Comparison of ENCODE assay signal across 1 cellular context in the genomic region with DNA sequence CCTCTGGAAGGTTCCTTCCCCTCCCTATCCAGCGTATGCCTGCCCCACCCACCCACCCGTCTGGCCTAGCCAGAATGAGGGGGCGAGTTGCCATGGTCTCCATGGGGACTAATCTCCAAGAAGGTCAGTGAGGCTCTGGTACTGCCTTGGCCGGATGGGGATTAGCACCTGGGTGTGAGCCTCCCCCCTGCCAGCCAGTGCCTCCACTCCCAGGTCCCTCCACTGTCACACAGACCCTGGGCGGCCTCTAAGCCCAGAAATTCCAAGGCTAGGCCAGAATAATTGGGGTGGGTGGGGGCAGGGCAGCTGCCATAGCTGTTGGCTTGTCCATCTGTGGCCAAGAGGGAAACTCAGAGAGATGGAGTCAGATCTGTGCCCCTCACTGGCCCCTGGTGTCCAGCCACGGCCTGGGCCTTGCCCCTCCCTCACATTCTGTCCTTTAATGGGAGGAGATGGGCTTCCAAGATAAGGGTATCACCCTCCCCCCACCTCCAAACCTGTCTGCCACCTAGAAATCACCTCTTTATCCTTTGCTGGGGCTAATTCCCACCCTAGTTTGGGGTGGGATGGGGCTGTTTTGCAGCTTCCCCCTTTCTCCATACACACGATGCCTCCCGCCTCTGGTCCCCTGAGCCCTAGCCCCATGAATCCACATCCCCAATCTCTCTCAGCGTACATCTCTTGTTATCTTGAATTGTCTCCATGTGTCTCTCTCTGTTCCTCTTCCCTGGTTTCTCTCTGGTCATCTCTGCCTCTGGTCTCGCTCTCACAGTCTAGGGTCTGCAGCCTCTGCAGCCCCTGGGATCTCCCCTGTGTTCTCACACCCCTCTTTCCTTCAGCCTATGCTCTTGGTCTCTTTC.
TF ChIP-seq lines count a peak whose summit lies in the region.

No MANE protein-coding gene starts in this region.

TF ChIP-seq in WTC11, 78 proteins besides CTCF, POLR2A, EP300 and RAD21:
- no peak for TF ChIP-seq PRDM15 (CRISPR knock-in tag; IDR thresholded peaks at IDR 0.05)
